17 cellular contexts compared by ENCODE assay signal in the genomic region with DNA sequence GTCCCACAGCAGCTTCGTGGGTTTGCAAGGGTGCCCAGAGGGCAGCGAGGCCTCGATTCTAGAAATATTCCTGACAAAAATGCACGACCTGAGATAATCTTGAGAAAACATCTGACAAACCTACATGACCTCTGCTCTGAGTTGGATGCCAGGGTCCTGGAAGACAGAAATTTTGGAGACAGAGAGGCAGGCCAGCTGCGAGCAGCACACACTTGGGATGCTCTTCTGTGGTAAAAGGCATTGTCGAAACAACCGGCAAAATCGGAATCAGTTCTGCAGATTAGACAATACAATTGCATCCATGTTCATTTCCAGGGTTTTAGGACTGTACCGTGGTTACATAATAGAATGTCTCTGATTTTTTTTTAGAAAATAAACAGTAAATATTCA.
A peak's percentile ranks its signal among the peaks of the same experiment; 100 is the strongest.
DNase-seq lines count a peak whose midpoint lies in the region; ATAC-seq and TF ChIP-seq lines count a peak whose summit lies in the region.
"Had no signal": no experiment of that assay in that cellular context is flagged by ENCODE, and none has a peak within 500 bp of the region (broad histone marks: within the 10 kb centered on the region; RNA-seq: fewer than 3 reads in every experiment).

No MANE protein-coding gene starts in this region.

- H3K27me3 ChIP-seq in WERI-Rb-1 (ENCODE audit: insufficient read depth, low read depth, severe bottlenecking) (no peaks in the 10 kb centered on the region), hepatocyte (no peaks in the 10 kb centered on the region), heart right ventricle (no peaks in the 10 kb centered on the region)
- H3K27me3 ChIP-seq: BLaER1 treated with 17β-estradiol and CSF1 and Interleukin-3, amounts not matched to agents 10 nM and 100 nM had no signal

- ATAC-seq in HG03521 (IDR thresholded peaks at IDR 0.05; ENCODE audit: unreplicated experiment) (no peak), heart right ventricle (no peak)
- ATAC-seq: CD8-positive, alpha-beta T cell had no signal

- TF ChIP-seq CTCF in WERI-Rb-1 (IDR thresholded peaks at IDR 0.05; ENCODE audit: low read depth, low read length) = no peak
- no peak for TF ChIP-seq CTCF in hepatocyte (IDR thresholded peaks at IDR 0.05; ENCODE audit: poor library complexity)
- no peak for TF ChIP-seq CTCF in neural crest cell (conservative IDR thresholded peaks at IDR 0.05)
- no peak for TF ChIP-seq CTCF in heart right ventricle (IDR thresholded peaks at IDR 0.05)

- H3K36me3 ChIP-seq in WERI-Rb-1 (no peaks in the 10 kb centered on the region), hepatocyte (replicated peaks; ENCODE audit: insufficient read depth, low read depth) (no peaks in the 10 kb centered on the region), heart right ventricle (no peaks in the 10 kb centered on the region)
- H3K36me3 ChIP-seq: BLaER1 treated with 17β-estradiol and CSF1 and Interleukin-3, amounts not matched to agents 10 nM and 100 nM had no signal

- 90% methylated on average over 9 of the region's 9 CpGs for WGBS in hepatocyte (ENCODE audit: low lambda C conversion rate, missing lambda C conversion rate)
- WGBS in heart right ventricle, 2 donors = 92% methylated on average over 9 of the region's 9 CpGs

- H3K9me3 ChIP-seq in WERI-Rb-1 (ENCODE audit: severe bottlenecking) (peaks cover 5% of the 10 kb centered on the region), hepatocyte (ENCODE audit: low read depth) (no peaks in the 10 kb centered on the region), heart right ventricle (no peaks in the 10 kb centered on the region)
- H3K9me3 ChIP-seq: BLaER1 treated with 17β-estradiol and CSF1 and Interleukin-3, amounts not matched to agents 10 nM and 100 nM had no signal

- H3K79me2 ChIP-seq in hepatocyte = no peaks in the 10 kb centered on the region

- no peaks in the 10 kb centered on the region for H3K36me3 Mint-ChIP-seq in neural crest cell (ENCODE audit: low read depth)
- H3K36me3 Mint-ChIP-seq: CD8-positive, alpha-beta T cell had no signal

- H4K20me1 ChIP-seq in hepatocyte (ENCODE audit: insufficient read depth, poor library complexity, severe bottlenecking) = no peaks in the 10 kb centered on the region
- H4K20me1 ChIP-seq: BLaER1 treated with 17β-estradiol and CSF1 and Interleukin-3, amounts not matched to agents 10 nM and 100 nM had no signal

- H3K4me1 ChIP-seq in hepatocyte (ENCODE audit: insufficient read depth) (peaks cover 24% of the 10 kb centered on the region), heart right ventricle (peaks cover 0 to 38% (median 20%) of the 10 kb centered on the region in 9 donors)

- peak overlapping the region; percentile 96 for H3K27ac Mint-ChIP-seq in neural crest cell (ENCODE audit: unreplicated experiment)
- H3K27ac Mint-ChIP-seq: CD8-positive, alpha-beta T cell had no signal

- H3K9me3 Mint-ChIP-seq in neural crest cell = no peaks in the 10 kb centered on the region
- H3K9me3 Mint-ChIP-seq: CD8-positive, alpha-beta T cell had no signal

- H2AFZ ChIP-seq in hepatocyte = no peak overlapping the region

- H3K4me1 Mint-ChIP-seq in neural crest cell = peaks cover 68% of the 10 kb centered on the region

- H3K27ac ChIP-seq in WERI-Rb-1 (peak overlapping the region; percentile 100), hepatocyte (peak overlapping the region; percentile 58), heart right ventricle (no peak overlapping the region)
- H3K27ac ChIP-seq: BLaER1 treated with 17β-estradiol and CSF1 and Interleukin-3, amounts not matched to agents 10 nM and 100 nM had no signal

- H3K4me3 Mint-ChIP-seq in neural crest cell = peak overlapping the region; percentile 20
- H3K4me3 Mint-ChIP-seq: CD8-positive, alpha-beta T cell had no signal

- H3K4me3 ChIP-seq in WERI-Rb-1 (ENCODE audit: low read depth, low read length) (no peak overlapping the region), hepatocyte (no peak overlapping the region), heart right ventricle (no peak overlapping the region)
- H3K4me3 ChIP-seq: BLaER1 treated with 17β-estradiol and CSF1 and Interleukin-3, amounts not matched to agents 10 nM and 100 nM had no signal

- no peaks in the 10 kb centered on the region for H3K9me2 ChIP-seq in hepatocyte (replicated peaks; ENCODE audit: insufficient read depth)

- peaks cover 66% of the 10 kb centered on the region for H3K27me3 Mint-ChIP-seq in neural crest cell (ENCODE audit: low read depth)

- DNase-seq in NCI-H1092 treated with DMSO at 0.1 percent for 48 hours (lab: John Stamatoyannopoulos, UW) (peak; percentile 40), NCI-H1092 (lab: John Stamatoyannopoulos, UW) (no peak), WERI-Rb-1 (no peak), hepatocyte (ENCODE audit: low spot score) (no peak), neural crest cell (ENCODE audit: low read depth, low spot score) (no peak), heart right ventricle (no peak)
- no peak for DNase-seq in stimulated activated CD4-positive, alpha-beta T cell treated with anti-CD3 and anti-CD28 coated beads, Interleukin-4, amount 100 ng/mL, for 1 hour
- DNase-seq: 8988T; Calu3; CD8-positive, alpha-beta T cell; GF-D8; Kasumi-1; NCI-H226; NK-92 treated with Interleukin-12 subunit alpha and Interleukin-12 subunit beta, amount 100 ng/mL, for 24 hours; OCI-M1 had no signal

- H3K4me2 ChIP-seq in hepatocyte = no peak overlapping the region

- intact Hi-C loops in heart right ventricle (cut with DNase I) = loop anchor here in 4 of 10 donors (5.0 to 10.0 kb wide), 5 partner anchors 52 to 426 kb away; no protein-coding TSS in a partner anchor

Comparison
In these comparisons a context has a peak if more than half of its experiments do, and no peak if none do; other contexts are left out.
1. H3K27ac ChIP-seq: peak in WERI-Rb-1 (single experiment) and hepatocyte (single experiment); none in heart right ventricle (0 of 10).